In genomic region chr1:208979776-208980175, GRCh38 we compare ENCODE assay signal across 1 cellular context.
TF ChIP-seq lines count a peak whose summit lies in the region.

No MANE protein-coding gene starts in this region.

TF ChIP-seq in SK-N-SH, 30 proteins besides CTCF, POLR2A, EP300 and RAD21 (continued from another document):
- TF ChIP-seq, protein P1, sequence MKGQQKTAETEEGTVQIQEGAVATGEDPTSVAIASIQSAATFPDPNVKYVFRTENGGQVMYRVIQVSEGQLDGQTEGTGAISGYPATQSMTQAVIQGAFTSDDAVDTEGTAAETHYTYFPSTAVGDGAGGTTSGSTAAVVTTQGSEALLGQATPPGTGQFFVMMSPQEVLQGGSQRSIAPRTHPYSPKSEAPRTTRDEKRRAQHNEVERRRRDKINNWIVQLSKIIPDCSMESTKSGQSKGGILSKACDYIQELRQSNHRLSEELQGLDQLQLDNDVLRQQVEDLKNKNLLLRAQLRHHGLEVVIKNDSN (IDR thresholded peaks at IDR 0.05; ENCODE audit: borderline replicate concordance, low read depth): no peak
- TF ChIP-seq IRF3 (IDR thresholded peaks at IDR 0.05; ENCODE audit: low read depth, low read length) (no peak), FOSL2 (IDR thresholded peaks at IDR 0.05; ENCODE audit: borderline replicate concordance, low read depth) (no peak), RCOR1 (IDR thresholded peaks at IDR 0.05; ENCODE audit: low read length) (no peak), USF2 (IDR thresholded peaks at IDR 0.05; ENCODE audit: borderline replicate concordance, low read depth, low read length) (no peak), NRF1 (IDR thresholded peaks at IDR 0.05; ENCODE audit: low read depth, low read length) (no peak), MXI1 (IDR thresholded peaks at IDR 0.05; ENCODE audit: low read depth, low read length) (no peak)
